Comparison of ENCODE assay signal across 21 cellular contexts in the genomic region with DNA sequence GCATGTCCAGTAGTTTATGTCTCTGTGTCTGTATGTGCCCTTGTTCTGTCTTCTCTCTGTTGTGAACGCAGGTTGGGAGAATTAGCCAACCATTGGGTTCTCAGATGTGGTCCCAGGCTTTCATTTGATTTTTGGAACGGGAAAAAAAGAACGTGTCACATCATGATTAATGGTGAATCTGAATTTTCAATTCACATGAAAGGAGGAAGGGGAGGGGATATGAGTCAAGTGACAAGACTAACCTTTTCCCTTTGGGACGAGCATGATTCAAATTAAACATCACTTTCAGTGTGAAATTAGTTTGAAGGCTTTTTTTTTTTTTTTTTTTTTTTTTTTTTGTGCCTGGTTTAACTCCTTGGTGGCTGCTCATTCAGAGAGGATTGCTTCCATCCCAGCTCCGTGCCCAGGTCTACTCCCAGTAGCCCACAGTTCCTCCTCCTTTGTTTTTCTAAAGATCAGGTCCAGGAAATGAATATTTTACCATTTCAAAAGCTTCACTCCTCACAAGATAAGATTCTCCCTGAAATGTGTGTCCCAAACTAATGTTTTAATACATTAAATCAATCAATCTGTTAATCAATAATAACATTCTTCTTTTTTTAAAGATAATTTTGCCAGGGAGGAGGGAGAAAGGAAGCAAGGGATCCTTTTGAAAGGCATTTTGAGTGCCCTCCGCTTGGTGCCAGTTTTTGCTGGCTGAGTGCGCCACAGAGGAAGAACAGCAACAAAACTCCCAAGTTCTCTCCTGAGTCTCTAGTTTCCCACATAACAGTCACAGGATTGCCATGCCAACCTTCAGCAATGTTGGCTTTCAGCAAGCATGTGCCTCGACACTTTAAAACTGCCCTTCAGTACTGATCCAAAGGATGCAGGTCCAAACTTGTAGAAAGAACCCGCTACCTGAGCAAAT.
A peak's percentile ranks its signal among the peaks of the same experiment; 100 is the strongest.
DNase-seq lines count a peak whose midpoint lies in the region; ATAC-seq and TF ChIP-seq lines count a peak whose summit lies in the region.
"Had no signal": no experiment of that assay in that cellular context is flagged by ENCODE, and none has a peak within 500 bp of the region (broad histone marks: within the 10 kb centered on the region; RNA-seq: fewer than 3 reads in every experiment).

No MANE protein-coding gene starts in this region.

- no peak overlapping the region for H3K4me3 ChIP-seq in prostate gland
- H3K4me3 ChIP-seq: body of pancreas, right atrium auricular region, thoracic aorta had no signal

- H3K36me3 ChIP-seq in prostate gland = no peaks in the 10 kb centered on the region
- H3K36me3 ChIP-seq: right atrium auricular region, thoracic aorta had no signal

- no peak for TF ChIP-seq CTCF in prostate gland (IDR thresholded peaks at IDR 0.05)

- TF ChIP-seq POLR2A in prostate gland (IDR thresholded peaks at IDR 0.05) = no peak

- no peaks in the 10 kb centered on the region for H3K27me3 ChIP-seq in prostate gland (replicated peaks; ENCODE audit: insufficient read depth)
- H3K27me3 ChIP-seq: body of pancreas, right atrium auricular region had no signal

- H3K4me1 ChIP-seq in prostate gland (replicated peaks) = peaks cover 23% of the 10 kb centered on the region

- 41% methylated on average over 9 of the region's 9 CpGs for WGBS in prostate gland

- ATAC-seq in esophagus mucosa (peak; percentile 29), GM18498 (IDR thresholded peaks at IDR 0.05; ENCODE audit: unreplicated experiment) (no peak), GM21526 (IDR thresholded peaks at IDR 0.05; ENCODE audit: low FRiP score, unreplicated experiment) (no peak)
- ATAC-seq: activated naive CD4-positive, alpha-beta T cell treated with anti-CD3 and anti-CD28 coated beads, Interleukin-2, amount 50 U/mL, for 72 hours; activated T-cell treated with anti-CD3 and anti-CD28 coated beads, Interleukin-2, amount 50 U/mL, for 4 hours; left lobe of liver; stimulated activated effector memory CD8-positive, alpha-beta T cell treated with anti-CD3 and anti-CD28 coated beads, Interleukin-12 subunit alpha, Interleukin-12 subunit beta, amount 100 ng/mL, for 72 hours had no signal

- H3K9me3 ChIP-seq in prostate gland = no peaks in the 10 kb centered on the region
- H3K9me3 ChIP-seq: body of pancreas, right atrium auricular region, thoracic aorta had no signal

- H3K27ac ChIP-seq in prostate gland = peak overlapping the region; percentile 36 to 72
- H3K27ac ChIP-seq: body of pancreas, right atrium auricular region, thoracic aorta had no signal

- intact Hi-C loops in prostate gland (cut with DNase I) = no loop called here

- peak; percentile 43 for DNase-seq in NCI-H2107 treated with DMSO at 0.1 percent for 48 hours (lab: John Stamatoyannopoulos, UW; ENCODE audit: unreplicated experiment)
- DNase-seq in NCI-H2107 (lab: John Stamatoyannopoulos, UW) = no peak
- DNase-seq in NCI-H2227 treated with DMSO at 0.1 percent for 48 hours (lab: John Stamatoyannopoulos, UW) = peak; percentile 72
- DNase-seq in prostate gland (ENCODE audit: low spot score) = peak; percentile 21
- no peak for DNase-seq in NCI-H526 (lab: John Stamatoyannopoulos, UW)
- DNase-seq: activated CD4-positive, alpha-beta T cell treated with anti-CD3 and anti-CD28 coated beads, Interleukin-2, amount 50 U/mL, for 48 hours; activated T-cell treated with anti-CD3 and anti-CD28 coated beads, Interleukin-2, amount 50 U/mL, for 4 hours; body of pancreas; cortex of kidney; DMS 273 treated with DMSO at 0.1 percent for 48 hours; foreskin fibroblast; NCI-H187; NCI-H82 had no signal

Comparison
In these comparisons a context has a peak if more than half of its experiments do, and no peak if none do; other contexts are left out.
1. DNase-seq: peak in NCI-H2107 treated with DMSO at 0.1 percent for 48 hours (single experiment), NCI-H2227 treated with DMSO at 0.1 percent for 48 hours (single experiment) and prostate gland (single experiment); none in NCI-H2107 (single experiment) and NCI-H526 (0 of 2).